2 cellular contexts compared by ENCODE assay signal in the genomic region with DNA sequence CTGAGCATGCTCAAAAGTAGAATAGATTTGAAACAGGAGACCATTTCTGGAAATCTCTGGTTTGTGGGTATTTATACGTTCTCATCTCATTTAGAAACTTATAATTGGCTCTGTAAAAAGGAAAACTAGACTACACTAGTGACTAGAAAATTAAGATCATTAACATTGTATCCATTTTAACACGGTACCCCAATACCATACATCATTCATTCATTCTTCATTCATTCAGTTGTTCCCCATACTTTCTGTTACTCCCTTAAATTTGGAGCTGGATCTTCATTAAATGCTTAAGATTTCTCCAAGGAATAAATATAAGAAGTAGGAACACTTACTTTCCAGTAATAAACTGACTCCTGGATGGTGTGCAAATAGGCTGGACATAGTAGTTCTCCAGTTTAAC.
TF ChIP-seq lines count a peak whose summit lies in the region.

No MANE protein-coding gene starts in this region.

TF ChIP-seq in SK-N-SH, 30 proteins besides CTCF, POLR2A, EP300 and RAD21 (continued from another document):
- TF ChIP-seq IRF3 (IDR thresholded peaks at IDR 0.05; ENCODE audit: low read depth, low read length) (no peak), MEF2A (IDR thresholded peaks at IDR 0.05; ENCODE audit: borderline replicate concordance, low read depth) (no peak), YY1 (IDR thresholded peaks at IDR 0.05; ENCODE audit: low read depth) (no peak), JUND (IDR thresholded peaks at IDR 0.05) (no peak), USF1 (IDR thresholded peaks at IDR 0.05; ENCODE audit: borderline replicate concordance, low read depth) (no peak)

TF ChIP-seq in SK-N-SH treated with all-trans-retinoic acid at 6 μM for 48 hours, 23 proteins besides CTCF, POLR2A, EP300 and RAD21 (continued from another document):
- no peak for TF ChIP-seq ZNF70 (CRISPR knock-in tag; IDR thresholded peaks at IDR 0.05)
- TF ChIP-seq, protein P1, sequence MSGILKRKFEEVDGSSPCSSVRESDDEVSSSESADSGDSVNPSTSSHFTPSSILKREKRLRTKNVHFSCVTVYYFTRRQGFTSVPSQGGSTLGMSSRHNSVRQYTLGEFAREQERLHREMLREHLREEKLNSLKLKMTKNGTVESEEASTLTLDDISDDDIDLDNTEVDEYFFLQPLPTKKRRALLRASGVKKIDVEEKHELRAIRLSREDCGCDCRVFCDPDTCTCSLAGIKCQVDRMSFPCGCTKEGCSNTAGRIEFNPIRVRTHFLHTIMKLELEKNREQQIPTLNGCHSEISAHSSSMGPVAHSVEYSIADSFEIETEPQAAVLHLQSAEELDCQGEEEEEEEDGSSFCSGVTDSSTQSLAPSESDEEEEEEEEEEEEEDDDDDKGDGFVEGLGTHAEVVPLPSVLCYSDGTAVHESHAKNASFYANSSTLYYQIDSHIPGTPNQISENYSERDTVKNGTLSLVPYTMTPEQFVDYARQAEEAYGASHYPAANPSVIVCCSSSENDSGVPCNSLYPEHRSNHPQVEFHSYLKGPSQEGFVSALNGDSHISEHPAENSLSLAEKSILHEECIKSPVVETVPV (CRISPR knock-in tag; IDR thresholded peaks at IDR 0.05): no peak
- TF ChIP-seq ZNF565 (CRISPR knock-in tag; conservative IDR thresholded peaks at IDR 0.05; ENCODE audit: low read depth): no peak
- TF ChIP-seq GLIS3 (CRISPR knock-in tag; IDR thresholded peaks at IDR 0.05): no peak
- TF ChIP-seq RARB (CRISPR knock-in tag; IDR thresholded peaks at IDR 0.05): no peak
- no peak for TF ChIP-seq CSDC2 (CRISPR knock-in tag; IDR thresholded peaks at IDR 0.05)
- no peak for TF ChIP-seq BACH2 (CRISPR knock-in tag; IDR thresholded peaks at IDR 0.05; ENCODE audit: borderline replicate concordance)
- no peak for TF ChIP-seq PPARA (CRISPR knock-in tag; IDR thresholded peaks at IDR 0.05; ENCODE audit: borderline replicate concordance)
- TF ChIP-seq ZNF8 (CRISPR knock-in tag; IDR thresholded peaks at IDR 0.05): no peak
- TF ChIP-seq ARNTL (CRISPR knock-in tag; IDR thresholded peaks at IDR 0.05; ENCODE audit: borderline replicate concordance, low read depth): no peak
- no peak for TF ChIP-seq ZFP3 (CRISPR knock-in tag; IDR thresholded peaks at IDR 0.05)
